In genomic region chr2:54902763-54903162, GRCh38 we compare ENCODE assay signal across 1 cellular context.
TF ChIP-seq lines count a peak whose summit lies in the region.

No MANE protein-coding gene starts in this region.

TF ChIP-seq in SK-N-SH, 30 proteins besides CTCF, POLR2A, EP300 and RAD21 (continued from another document):
- TF ChIP-seq REST (IDR thresholded peaks at IDR 0.05; ENCODE audit: low read depth, low read length) (no peak), IRF3 (IDR thresholded peaks at IDR 0.05; ENCODE audit: low read depth, low read length) (no peak), GABPA (IDR thresholded peaks at IDR 0.05; ENCODE audit: low read depth) (no peak), SMC3 (IDR thresholded peaks at IDR 0.05; ENCODE audit: low read depth, low read length) (no peak)
